ENCODE assay signal across 8 cellular contexts in genomic region chr4:40909363-40909876, GRCh38.
DNase-seq lines count a peak whose midpoint lies in the region; ATAC-seq and TF ChIP-seq lines count a peak whose summit lies in the region.

No MANE protein-coding gene starts in this region.

- H3K27me3 Mint-ChIP-seq in T-helper 2 cell treated with Interferon-gamma antibody and Interleukin-4, amounts not matched to agents 5 μg/mL and 100 μg/mL, for 36 hours (ENCODE audit: low read depth), result no peaks in the 10 kb centered on the region
- no peaks in the 10 kb centered on the region for H3K27me3 Mint-ChIP-seq in stimulated activated naive CD8-positive, alpha-beta T cell treated with anti-CD3 and anti-CD28 coated beads, Interleukin-15, amount 100 ng/mL, for 72 hours

- H3K9me3 Mint-ChIP-seq in T-helper 2 cell treated with Interferon-gamma antibody and Interleukin-4, amounts not matched to agents 5 μg/mL and 100 μg/mL, for 36 hours, result no peaks in the 10 kb centered on the region
- no peaks in the 10 kb centered on the region for H3K9me3 Mint-ChIP-seq in stimulated activated naive CD8-positive, alpha-beta T cell treated with anti-CD3 and anti-CD28 coated beads, Interleukin-15, amount 100 ng/mL, for 72 hours

- H3K4me1 Mint-ChIP-seq in T-helper 2 cell treated with Interferon-gamma antibody and Interleukin-4, amounts not matched to agents 5 μg/mL and 100 μg/mL, for 36 hours (ENCODE audit: low read depth), result peaks cover 13% of the 10 kb centered on the region
- H3K4me1 Mint-ChIP-seq in stimulated activated naive CD8-positive, alpha-beta T cell treated with anti-CD3 and anti-CD28 coated beads, Interleukin-15, amount 100 ng/mL, for 72 hours, result peaks cover 38% of the 10 kb centered on the region

- H3K36me3 Mint-ChIP-seq in T-helper 2 cell treated with Interferon-gamma antibody and Interleukin-4, amounts not matched to agents 5 μg/mL and 100 μg/mL, for 36 hours (ENCODE audit: low read depth), result no peaks in the 10 kb centered on the region

- no peak for TF ChIP-seq CTCF in fibroblast of mammary gland (conservative IDR thresholded peaks at IDR 0.05; ENCODE audit: control insufficient read depth, insufficient read depth, low read depth, low read length)
- no peak for TF ChIP-seq CTCF in GM13977 (IDR thresholded peaks at IDR 0.05; ENCODE audit: extremely low read depth, insufficient read depth, missing control alignments)

- ATAC-seq in Right ventricle myocardium superior (ENCODE audit: poor library complexity), result peak; percentile 8
- ATAC-seq in Right ventricle myocardium inferior, result no peak
- ATAC-seq in stimulated activated naive CD8-positive, alpha-beta T cell treated with anti-CD3 and anti-CD28 coated beads, Interleukin-15, amount 100 ng/mL, for 72 hours, result peak; percentile 86

- no peak overlapping the region for H3K4me3 Mint-ChIP-seq in T-helper 2 cell treated with Interferon-gamma antibody and Interleukin-4, amounts not matched to agents 5 μg/mL and 100 μg/mL, for 36 hours
- H3K4me3 Mint-ChIP-seq in stimulated activated naive CD8-positive, alpha-beta T cell treated with anti-CD3 and anti-CD28 coated beads, Interleukin-15, amount 100 ng/mL, for 72 hours, result peak overlapping the region; percentile 43 to 57

- H3K27ac Mint-ChIP-seq in T-helper 2 cell treated with Interferon-gamma antibody and Interleukin-4, amounts not matched to agents 5 μg/mL and 100 μg/mL, for 36 hours, result no peak overlapping the region
- H3K27ac Mint-ChIP-seq in stimulated activated naive CD8-positive, alpha-beta T cell treated with anti-CD3 and anti-CD28 coated beads, Interleukin-15, amount 100 ng/mL, for 72 hours, result peak overlapping the region; percentile 56 to 93

- in situ Hi-C loops in GM13977 (cut with MboI; ENCODE audit: low pct_unique_long_range_greater_than_20kb, low sequenced_read_pairs, unreplicated experiment) (no loop called here), ACHN (cut with HindIII; ENCODE audit: low pct_ligation_motif_present, low pct_unique_long_range_greater_than_20kb, low sequenced_read_pairs) (no loop called here)

- intact Hi-C loops in Right ventricle myocardium superior (cut with DNase I) (no loop called here), Right ventricle myocardium inferior (cut with DNase I) (no loop called here)

- DNase-seq in Right ventricle myocardium superior, result no peak
- no peak for DNase-seq in Right ventricle myocardium inferior (ENCODE audit: missing footprints)
- peak; percentile 74 for DNase-seq in T-helper 2 cell treated with Interferon-gamma antibody and Interleukin-4, amounts not matched to agents 5 μg/mL and 100 μg/mL, for 36 hours (ENCODE audit: low spot score)
- peak; percentile 83 for DNase-seq in fibroblast of mammary gland (ENCODE audit: low read depth)
- peak; percentile 41 to 64 for DNase-seq in stimulated activated naive CD8-positive, alpha-beta T cell treated with anti-CD3 and anti-CD28 coated beads, Interleukin-15, amount 100 ng/mL, for 72 hours
- DNase-seq in GM13977 (ENCODE audit: low spot score), result no peak
- DNase-seq in cortex of kidney (lab: John Stamatoyannopoulos, UW), result no peak
- no peak for DNase-seq in ACHN

- no peak overlapping the region for H3K4me3 ChIP-seq in fibroblast of mammary gland (ENCODE audit: control insufficient read depth, low read depth, low read length)

Comparison
In these comparisons a context has a peak if more than half of its experiments do, and no peak if none do; other contexts are left out.
1. DNase-seq: peak in T-helper 2 cell treated with Interferon-gamma antibody and Interleukin-4, amounts not matched to agents 5 μg/mL and 100 μg/mL, for 36 hours (single experiment), fibroblast of mammary gland (single experiment) and stimulated activated naive CD8-positive, alpha-beta T cell treated with anti-CD3 and anti-CD28 coated beads, Interleukin-15, amount 100 ng/mL, for 72 hours (2 of 2); none in Right ventricle myocardium superior (single experiment), Right ventricle myocardium inferior (single experiment), GM13977 (single experiment), cortex of kidney (single experiment) and ACHN (single experiment).